Comparison of ENCODE assay signal across 9 cellular contexts in genomic region chr5:64811050-64811640, GRCh38. TPM values are rescaled to one million over a fixed set of nuclear protein-coding genes. Genes with fewer than 3 reads are reported as not detected.
DNase-seq lines count a peak whose midpoint lies in the region; ATAC-seq, FAIRE-seq and TF ChIP-seq lines count a peak whose summit lies in the region.
"Had no signal": no experiment of that assay in that cellular context is flagged by ENCODE, and none has a peak within 500 bp of the region (broad histone marks: within the 10 kb centered on the region; RNA-seq: fewer than 3 reads in every experiment).

No MANE protein-coding gene starts in this region.

- TF ChIP-seq POLR2A in GM12892 (IDR thresholded peaks at IDR 0.05; ENCODE audit: low read depth, low read length) (no peak), erythroblast (IDR thresholded peaks at IDR 0.05; ENCODE audit: low read length) (no peak)

- H3K36me3 Mint-ChIP-seq in nephron (ENCODE audit: low read depth) = peaks cover 15% of the 10 kb centered on the region

- no peaks in the 10 kb centered on the region for H3K9me3 Mint-ChIP-seq in nephron

- TF ChIP-seq CTCF in nephron (IDR thresholded peaks at IDR 0.05; ENCODE audit: unreplicated experiment in 3 of 3) = peak; percentile 69 to 83 (median 72)

- no peak overlapping the region for H3K4me3 Mint-ChIP-seq in nephron

- FAIRE-seq in GM12892 (lab: Jason Lieb, UNC) = peak; percentile 82

- peak; percentile 39 for DNase-seq in AG20443 (ENCODE audit: low spot score)
- no peak for DNase-seq in GM12892 (ENCODE audit: insufficient read length)
- DNase-seq in SHP77 treated with DMSO at 0.1 percent for 48 hours (lab: John Stamatoyannopoulos, UW) = peak; percentile 32
- peak; percentile 65 to 76 for DNase-seq in erythroblast (lab: John Stamatoyannopoulos, UW)
- DNase-seq in stimulated activated CD4-positive, alpha-beta T cell treated with anti-CD3 and anti-CD28 coated beads, Interleukin-2, amount 100 ng/mL, for 24 hours = no peak
- DNase-seq: left cardiac atrium had no signal

- peak overlapping the region in 1 of 3 experiments; percentile 45 for H3K27ac Mint-ChIP-seq in nephron

- peaks cover 6% of the 10 kb centered on the region for H3K4me1 Mint-ChIP-seq in nephron

- no peak for ATAC-seq in HG03108 (IDR thresholded peaks at IDR 0.05; ENCODE audit: unreplicated experiment)

- no peaks in the 10 kb centered on the region for H3K27me3 Mint-ChIP-seq in nephron (ENCODE audit: low read depth)

- TF ChIP-seq RAD21 in Ishikawa (IDR thresholded peaks at IDR 0.05; ENCODE audit: low read depth) = peak; percentile 77

- TF ChIP-seq EP300 in Ishikawa (IDR thresholded peaks at IDR 0.05; ENCODE audit: borderline replicate concordance) = no peak

TF ChIP-seq in Ishikawa, 13 proteins besides CTCF, POLR2A, EP300 and RAD21:
- TF ChIP-seq TAF1 (IDR thresholded peaks at IDR 0.05; ENCODE audit: low read depth) = no peak
- TF ChIP-seq CREB1 (IDR thresholded peaks at IDR 0.05; ENCODE audit: low read depth) = no peak
- no peak for TF ChIP-seq YY1 (IDR thresholded peaks at IDR 0.05; ENCODE audit: low read depth)
- TF ChIP-seq FOXM1 (IDR thresholded peaks at IDR 0.05; ENCODE audit: borderline replicate concordance, low read depth) = no peak
- no peak for TF ChIP-seq USF1 (IDR thresholded peaks at IDR 0.05)
- TF ChIP-seq CEBPB (IDR thresholded peaks at IDR 0.05) = no peak
- no peak for TF ChIP-seq EGR1 (IDR thresholded peaks at IDR 0.05)
- TF ChIP-seq TCF12 (IDR thresholded peaks at IDR 0.05; ENCODE audit: low read depth) = no peak
- no peak for TF ChIP-seq REST (IDR thresholded peaks at IDR 0.05; ENCODE audit: low read depth)
- TF ChIP-seq ZBTB7A (IDR thresholded peaks at IDR 0.05; ENCODE audit: low read depth) = no peak
- TF ChIP-seq TEAD4 (IDR thresholded peaks at IDR 0.05) = no peak
- no peak for TF ChIP-seq MAX (IDR thresholded peaks at IDR 0.05)

RNA-seq across cellular contexts. Expression of gene CWC27, which starts 42.4 kb away (rescaled TPM):
- 29.6 TPM for polyA plus RNA-seq in GM12892 (2012; ENCODE audit: missing spikeins)

RNA-seq across cellular contexts. Expression of gene SREK1IP1, which starts 42.7 kb away (rescaled TPM):
- polyA plus RNA-seq in GM12892 (2012; ENCODE audit: missing spikeins) = 15.2 TPM

Comparison
In these comparisons a context has a peak if more than half of its experiments do, and no peak if none do; other contexts are left out.
1. DNase-seq: peak in AG20443 (single experiment), SHP77 treated with DMSO at 0.1 percent for 48 hours (single experiment) and erythroblast (2 of 2); none in GM12892 (single experiment) and stimulated activated CD4-positive, alpha-beta T cell treated with anti-CD3 and anti-CD28 coated beads, Interleukin-2, amount 100 ng/mL, for 24 hours (0 of 2).